Comparison of ENCODE assay signal across 1 cellular context in the genomic region with DNA sequence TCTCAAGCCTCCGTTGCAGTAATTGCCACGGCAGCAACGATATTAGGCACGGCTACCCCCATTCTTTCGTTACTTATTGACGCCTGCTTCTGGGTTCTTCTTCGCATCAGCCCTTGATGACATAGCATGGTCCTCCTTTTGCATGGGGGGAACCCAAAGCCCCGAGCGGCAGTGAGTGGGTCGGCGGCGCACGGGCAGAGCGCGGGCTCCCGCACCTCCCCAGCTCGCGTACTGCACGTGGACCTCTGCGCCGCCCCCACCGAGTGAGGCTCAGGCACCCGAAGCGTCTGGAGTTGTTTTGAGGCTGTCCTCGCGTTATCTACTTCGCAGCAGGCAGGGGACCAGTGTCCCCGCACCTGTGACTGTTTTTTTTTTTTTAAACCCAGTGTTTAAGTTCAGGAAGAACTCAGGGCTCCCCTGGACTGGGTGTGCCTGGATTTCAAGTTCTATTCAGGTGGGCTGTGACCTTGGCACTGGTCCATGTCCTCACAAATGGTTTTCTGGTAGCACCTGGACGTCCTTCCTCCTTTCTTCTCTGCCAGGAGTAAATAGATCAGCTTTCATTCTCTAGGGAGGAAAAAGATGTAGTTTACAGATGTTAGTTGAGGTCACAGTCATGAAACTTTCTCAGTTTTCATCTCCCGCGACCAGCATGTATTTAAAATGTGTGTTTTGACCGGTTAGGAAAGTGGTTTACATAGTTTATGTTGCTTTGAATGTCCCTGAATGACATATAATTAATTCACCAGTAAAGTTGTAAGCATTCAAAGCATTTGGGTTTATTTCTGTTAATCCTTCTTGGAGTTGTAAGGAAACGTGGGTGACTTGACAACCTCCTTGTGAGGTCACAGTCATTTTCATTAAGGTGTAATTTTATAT.
TF ChIP-seq lines count a peak whose summit lies in the region.

No MANE protein-coding gene starts in this region.

TF ChIP-seq in WTC11, 78 proteins besides CTCF, POLR2A, EP300 and RAD21 (continued from another document and continues in another):
- TF ChIP-seq ATF2 (CRISPR knock-in tag; IDR thresholded peaks at IDR 0.05; ENCODE audit: borderline replicate concordance, low read depth) (0 out of 2 replicates have a peak, but pooled peaks have one; percentile 27), FOXP4 (CRISPR knock-in tag; IDR thresholded peaks at IDR 0.05) (peak; percentile 73; the same call in 1 of the 2 replicates), ATF1 (CRISPR knock-in tag; IDR thresholded peaks at IDR 0.05) (0 out of 2 replicates have a peak, but pooled peaks have one; percentile 73), ZNF425 (CRISPR knock-in tag; conservative IDR thresholded peaks at IDR 0.05) (no peak), STAT6 (CRISPR knock-in tag; conservative IDR thresholded peaks at IDR 0.05; ENCODE audit: low read depth) (no peak), ZNF219 (CRISPR knock-in tag; IDR thresholded peaks at IDR 0.05; ENCODE audit: borderline replicate concordance) (no peak), GABPB1 (CRISPR knock-in tag; IDR thresholded peaks at IDR 0.05) (0 out of 2 replicates have a peak, but pooled peaks have one; percentile 25), HMGA2 (CRISPR knock-in tag; IDR thresholded peaks at IDR 0.05) (no peak), CREM (CRISPR knock-in tag; IDR thresholded peaks at IDR 0.05) (peak; percentile 68; the same call in 1 of the 2 replicates), E2F4 (CRISPR knock-in tag; IDR thresholded peaks at IDR 0.05; ENCODE audit: borderline replicate concordance, low read depth) (no peak), IRF2 (CRISPR knock-in tag; IDR thresholded peaks at IDR 0.05; ENCODE audit: borderline replicate concordance, low read depth) (no peak), ZNF138 (CRISPR knock-in tag; conservative IDR thresholded peaks at IDR 0.05) (0 out of 2 replicates have a peak, but pooled peaks have one; percentile 63), OVOL2 (CRISPR knock-in tag; IDR thresholded peaks at IDR 0.05; ENCODE audit: borderline replicate concordance) (no peak), USF1 (CRISPR knock-in tag; IDR thresholded peaks at IDR 0.05) (peak; percentile 52; the same call in 1 of the 2 replicates), ELF4 (CRISPR knock-in tag; IDR thresholded peaks at IDR 0.05; ENCODE audit: low read depth) (no peak), FOXK1 (CRISPR knock-in tag; IDR thresholded peaks at IDR 0.05) (peak; percentile 68; the same call in 1 of the 2 replicates)
- TF ChIP-seq, protein P1, sequence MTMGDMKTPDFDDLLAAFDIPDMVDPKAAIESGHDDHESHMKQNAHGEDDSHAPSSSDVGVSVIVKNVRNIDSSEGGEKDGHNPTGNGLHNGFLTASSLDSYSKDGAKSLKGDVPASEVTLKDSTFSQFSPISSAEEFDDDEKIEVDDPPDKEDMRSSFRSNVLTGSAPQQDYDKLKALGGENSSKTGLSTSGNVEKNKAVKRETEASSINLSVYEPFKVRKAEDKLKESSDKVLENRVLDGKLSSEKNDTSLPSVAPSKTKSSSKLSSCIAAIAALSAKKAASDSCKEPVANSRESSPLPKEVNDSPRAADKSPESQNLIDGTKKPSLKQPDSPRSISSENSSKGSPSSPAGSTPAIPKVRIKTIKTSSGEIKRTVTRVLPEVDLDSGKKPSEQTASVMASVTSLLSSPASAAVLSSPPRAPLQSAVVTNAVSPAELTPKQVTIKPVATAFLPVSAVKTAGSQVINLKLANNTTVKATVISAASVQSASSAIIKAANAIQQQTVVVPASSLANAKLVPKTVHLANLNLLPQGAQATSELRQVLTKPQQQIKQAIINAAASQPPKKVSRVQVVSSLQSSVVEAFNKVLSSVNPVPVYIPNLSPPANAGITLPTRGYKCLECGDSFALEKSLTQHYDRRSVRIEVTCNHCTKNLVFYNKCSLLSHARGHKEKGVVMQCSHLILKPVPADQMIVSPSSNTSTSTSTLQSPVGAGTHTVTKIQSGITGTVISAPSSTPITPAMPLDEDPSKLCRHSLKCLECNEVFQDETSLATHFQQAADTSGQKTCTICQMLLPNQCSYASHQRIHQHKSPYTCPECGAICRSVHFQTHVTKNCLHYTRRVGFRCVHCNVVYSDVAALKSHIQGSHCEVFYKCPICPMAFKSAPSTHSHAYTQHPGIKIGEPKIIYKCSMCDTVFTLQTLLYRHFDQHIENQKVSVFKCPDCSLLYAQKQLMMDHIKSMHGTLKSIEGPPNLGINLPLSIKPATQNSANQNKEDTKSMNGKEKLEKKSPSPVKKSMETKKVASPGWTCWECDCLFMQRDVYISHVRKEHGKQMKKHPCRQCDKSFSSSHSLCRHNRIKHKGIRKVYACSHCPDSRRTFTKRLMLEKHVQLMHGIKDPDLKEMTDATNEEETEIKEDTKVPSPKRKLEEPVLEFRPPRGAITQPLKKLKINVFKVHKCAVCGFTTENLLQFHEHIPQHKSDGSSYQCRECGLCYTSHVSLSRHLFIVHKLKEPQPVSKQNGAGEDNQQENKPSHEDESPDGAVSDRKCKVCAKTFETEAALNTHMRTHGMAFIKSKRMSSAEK (CRISPR knock-in tag; IDR thresholded peaks at IDR 0.05; ENCODE audit: borderline replicate concordance): no peak
- TF ChIP-seq, protein P2, sequence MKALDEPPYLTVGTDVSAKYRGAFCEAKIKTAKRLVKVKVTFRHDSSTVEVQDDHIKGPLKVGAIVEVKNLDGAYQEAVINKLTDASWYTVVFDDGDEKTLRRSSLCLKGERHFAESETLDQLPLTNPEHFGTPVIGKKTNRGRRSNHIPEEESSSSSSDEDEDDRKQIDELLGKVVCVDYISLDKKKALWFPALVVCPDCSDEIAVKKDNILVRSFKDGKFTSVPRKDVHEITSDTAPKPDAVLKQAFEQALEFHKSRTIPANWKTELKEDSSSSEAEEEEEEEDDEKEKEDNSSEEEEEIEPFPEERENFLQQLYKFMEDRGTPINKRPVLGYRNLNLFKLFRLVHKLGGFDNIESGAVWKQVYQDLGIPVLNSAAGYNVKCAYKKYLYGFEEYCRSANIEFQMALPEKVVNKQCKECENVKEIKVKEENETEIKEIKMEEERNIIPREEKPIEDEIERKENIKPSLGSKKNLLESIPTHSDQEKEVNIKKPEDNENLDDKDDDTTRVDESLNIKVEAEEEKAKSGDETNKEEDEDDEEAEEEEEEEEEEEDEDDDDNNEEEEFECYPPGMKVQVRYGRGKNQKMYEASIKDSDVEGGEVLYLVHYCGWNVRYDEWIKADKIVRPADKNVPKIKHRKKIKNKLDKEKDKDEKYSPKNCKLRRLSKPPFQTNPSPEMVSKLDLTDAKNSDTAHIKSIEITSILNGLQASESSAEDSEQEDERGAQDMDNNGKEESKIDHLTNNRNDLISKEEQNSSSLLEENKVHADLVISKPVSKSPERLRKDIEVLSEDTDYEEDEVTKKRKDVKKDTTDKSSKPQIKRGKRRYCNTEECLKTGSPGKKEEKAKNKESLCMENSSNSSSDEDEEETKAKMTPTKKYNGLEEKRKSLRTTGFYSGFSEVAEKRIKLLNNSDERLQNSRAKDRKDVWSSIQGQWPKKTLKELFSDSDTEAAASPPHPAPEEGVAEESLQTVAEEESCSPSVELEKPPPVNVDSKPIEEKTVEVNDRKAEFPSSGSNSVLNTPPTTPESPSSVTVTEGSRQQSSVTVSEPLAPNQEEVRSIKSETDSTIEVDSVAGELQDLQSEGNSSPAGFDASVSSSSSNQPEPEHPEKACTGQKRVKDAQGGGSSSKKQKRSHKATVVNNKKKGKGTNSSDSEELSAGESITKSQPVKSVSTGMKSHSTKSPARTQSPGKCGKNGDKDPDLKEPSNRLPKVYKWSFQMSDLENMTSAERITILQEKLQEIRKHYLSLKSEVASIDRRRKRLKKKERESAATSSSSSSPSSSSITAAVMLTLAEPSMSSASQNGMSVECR (CRISPR knock-in tag; IDR thresholded peaks at IDR 0.05; ENCODE audit: borderline replicate concordance): peak; percentile 65; the same call in 1 of the 2 replicates
- TF ChIP-seq, protein P3, sequence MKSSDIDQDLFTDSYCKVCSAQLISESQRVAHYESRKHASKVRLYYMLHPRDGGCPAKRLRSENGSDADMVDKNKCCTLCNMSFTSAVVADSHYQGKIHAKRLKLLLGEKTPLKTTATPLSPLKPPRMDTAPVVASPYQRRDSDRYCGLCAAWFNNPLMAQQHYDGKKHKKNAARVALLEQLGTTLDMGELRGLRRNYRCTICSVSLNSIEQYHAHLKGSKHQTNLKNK (CRISPR knock-in tag; IDR thresholded peaks at IDR 0.05): no peak
- TF ChIP-seq, protein P4, sequence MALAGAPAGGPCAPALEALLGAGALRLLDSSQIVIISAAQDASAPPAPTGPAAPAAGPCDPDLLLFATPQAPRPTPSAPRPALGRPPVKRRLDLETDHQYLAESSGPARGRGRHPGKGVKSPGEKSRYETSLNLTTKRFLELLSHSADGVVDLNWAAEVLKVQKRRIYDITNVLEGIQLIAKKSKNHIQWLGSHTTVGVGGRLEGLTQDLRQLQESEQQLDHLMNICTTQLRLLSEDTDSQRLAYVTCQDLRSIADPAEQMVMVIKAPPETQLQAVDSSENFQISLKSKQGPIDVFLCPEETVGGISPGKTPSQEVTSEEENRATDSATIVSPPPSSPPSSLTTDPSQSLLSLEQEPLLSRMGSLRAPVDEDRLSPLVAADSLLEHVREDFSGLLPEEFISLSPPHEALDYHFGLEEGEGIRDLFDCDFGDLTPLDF (CRISPR knock-in tag; IDR thresholded peaks at IDR 0.05): 0 out of 2 replicates have a peak, but pooled peaks have one; percentile 63
